In the genomic region with DNA sequence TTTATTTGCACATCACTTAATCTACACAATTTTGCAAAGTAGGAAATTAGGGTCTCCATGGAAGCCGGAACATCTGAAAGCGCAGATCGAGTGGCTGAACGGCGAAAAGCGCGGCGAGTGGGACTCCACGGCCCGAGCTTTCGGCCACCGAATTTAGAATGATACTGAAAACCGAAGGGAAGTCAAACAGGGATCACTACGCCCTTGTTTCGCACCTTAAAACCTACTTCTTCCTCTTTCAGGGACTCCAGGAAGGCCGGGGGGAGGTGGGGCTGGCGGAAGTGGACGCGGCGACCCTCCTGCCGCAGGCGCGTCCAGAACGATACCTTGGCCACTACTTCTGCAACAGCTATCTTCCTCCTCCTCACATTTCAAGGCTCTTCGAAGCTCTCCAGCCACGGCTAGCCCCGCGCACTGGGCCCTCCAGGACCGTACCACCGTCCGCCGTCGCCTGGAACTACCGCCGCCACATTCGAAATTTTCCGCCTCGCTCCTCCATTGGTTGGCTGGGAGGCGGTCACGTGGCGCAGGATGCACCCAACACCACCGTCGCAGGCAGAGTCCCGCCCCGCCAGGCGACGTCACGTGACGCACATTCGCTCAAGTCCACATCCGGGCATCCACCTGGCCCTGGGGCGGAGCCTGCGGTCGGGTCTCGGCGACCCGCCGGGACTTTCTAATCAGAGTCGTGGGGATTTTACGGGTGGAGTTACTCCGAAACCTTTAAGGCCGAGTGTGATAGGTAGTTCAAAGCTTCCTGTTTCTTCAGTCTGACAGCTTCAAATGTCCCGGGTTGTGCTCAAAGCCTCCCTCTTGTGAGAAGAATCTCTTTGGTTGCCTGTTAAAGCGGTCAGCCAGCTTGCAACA, we compare ENCODE assay signal across 1 cellular context.
TF ChIP-seq lines count a peak whose summit lies in the region.

A gene (minus strand): TSS at position 474 of the 867 bp plus-strand sequence. CDS start 2,179 bp downstream, outside the sequence.

TF ChIP-seq in H1, 55 proteins besides CTCF, POLR2A, EP300 and RAD21 (continued from another document):
- TF ChIP-seq YY1 (IDR thresholded peaks at IDR 0.05; ENCODE audit: low read depth, low read length) (0 out of 2 replicates have a peak, but pooled peaks have one; percentile 42), MAFK (IDR thresholded peaks at IDR 0.05; ENCODE audit: low read depth, low read length) (no peak), NANOG (IDR thresholded peaks at IDR 0.05; ENCODE audit: insufficient read depth, low read depth, low read length, poor library complexity, severe bottlenecking) (no peak), JUND (IDR thresholded peaks at IDR 0.05; ENCODE audit: low read length) (no peak), RBBP5 (IDR thresholded peaks at IDR 0.05; ENCODE audit: borderline replicate concordance, low read depth, low read length) (peak; percentile 95), SP2 (IDR thresholded peaks at IDR 0.05; ENCODE audit: low read length) (no peak), HDAC6 (IDR thresholded peaks at IDR 0.05; ENCODE audit: low read depth, low read length) (no peak), SP4 (IDR thresholded peaks at IDR 0.05; ENCODE audit: low read length) (peak; percentile 85; the same call in 1 of the 2 replicates), BACH1 (IDR thresholded peaks at IDR 0.05; ENCODE audit: low read length) (no peak), GTF2F1 (IDR thresholded peaks at IDR 0.05; ENCODE audit: borderline replicate concordance, low read depth, low read length) (peak; percentile 77; the same call in 1 of the 2 replicates), PHF8 (conservative IDR thresholded peaks at IDR 0.05; ENCODE audit: low read depth, low read length) (peak; percentile 89; the same call in 1 of the 2 replicates), BCL11A (IDR thresholded peaks at IDR 0.05; ENCODE audit: low read depth in 2 of 2, low read length in 2 of 2) (no peak), TBP (IDR thresholded peaks at IDR 0.05; ENCODE audit: low read depth, low read length) (peak; percentile 92), KDM4A (IDR thresholded peaks at IDR 0.05; ENCODE audit: low read depth, low read length, severe bottlenecking) (peak; percentile 90), ASH2L (IDR thresholded peaks at IDR 0.05; ENCODE audit: low read length) (peak; percentile 95), POU5F1 (IDR thresholded peaks at IDR 0.05; ENCODE audit: low read depth, low read length) (no peak), RXRA (IDR thresholded peaks at IDR 0.05; ENCODE audit: insufficient read depth, low read depth, low read length) (no peak), CREB1 (IDR thresholded peaks at IDR 0.05) (peak; percentile 93), KDM1A (IDR thresholded peaks at IDR 0.05; ENCODE audit: borderline replicate concordance, low read length) (no peak), CHD1 (IDR thresholded peaks at IDR 0.05; ENCODE audit: low read depth, low read length) (no peak), TEAD4 (IDR thresholded peaks at IDR 0.05; ENCODE audit: low read depth, low read length) (no peak), HDAC2 (IDR thresholded peaks at IDR 0.05; ENCODE audit: borderline replicate concordance in 1 of 2, low read depth in 2 of 2, low read length in 2 of 2) (no peak; a peak in 1 of 4 replicates), ZNF274 (IDR thresholded peaks at IDR 0.05; ENCODE audit: borderline replicate concordance, extremely low read depth, low read length) (no peak), JUN (IDR thresholded peaks at IDR 0.05; ENCODE audit: low read depth, low read length) (no peak), CHD2 (IDR thresholded peaks at IDR 0.05; ENCODE audit: low read length) (peak; percentile 59), POLR2AphosphoS5 (IDR thresholded peaks at IDR 0.05; ENCODE audit: low read depth, low read length) (peak; percentile 84), CEBPB (IDR thresholded peaks at IDR 0.05; ENCODE audit: low read depth, low read length) (no peak), TAF7 (optimal IDR thresholded peaks at IDR 0.05; ENCODE audit: borderline replicate concordance, low read depth, low read length) (peak; percentile 46), SIN3A (conservative IDR thresholded peaks at IDR 0.05 in 1 of 2, IDR thresholded peaks at IDR 0.05 in 1 of 2; ENCODE audit: low read depth in 1 of 2, low read length in 2 of 2) (peak; percentile 78 to 97; a peak in 2 of 4 replicates), BRCA1 (IDR thresholded peaks at IDR 0.05; ENCODE audit: low read depth, low read length) (no peak), FOSL1 (IDR thresholded peaks at IDR 0.05; ENCODE audit: insufficient read depth, low read depth, low read length) (no peak), CBX5 (IDR thresholded peaks at IDR 0.05; ENCODE audit: low read depth, low read length) (no peak), RNF2 (IDR thresholded peaks at IDR 0.05; ENCODE audit: borderline replicate concordance, low read depth, low read length, missing control alignments, poor library complexity, severe bottlenecking) (no peak), SIX5 (IDR thresholded peaks at IDR 0.05; ENCODE audit: low read depth, low read length) (no peak)
- TF ChIP-seq, protein P1, sequence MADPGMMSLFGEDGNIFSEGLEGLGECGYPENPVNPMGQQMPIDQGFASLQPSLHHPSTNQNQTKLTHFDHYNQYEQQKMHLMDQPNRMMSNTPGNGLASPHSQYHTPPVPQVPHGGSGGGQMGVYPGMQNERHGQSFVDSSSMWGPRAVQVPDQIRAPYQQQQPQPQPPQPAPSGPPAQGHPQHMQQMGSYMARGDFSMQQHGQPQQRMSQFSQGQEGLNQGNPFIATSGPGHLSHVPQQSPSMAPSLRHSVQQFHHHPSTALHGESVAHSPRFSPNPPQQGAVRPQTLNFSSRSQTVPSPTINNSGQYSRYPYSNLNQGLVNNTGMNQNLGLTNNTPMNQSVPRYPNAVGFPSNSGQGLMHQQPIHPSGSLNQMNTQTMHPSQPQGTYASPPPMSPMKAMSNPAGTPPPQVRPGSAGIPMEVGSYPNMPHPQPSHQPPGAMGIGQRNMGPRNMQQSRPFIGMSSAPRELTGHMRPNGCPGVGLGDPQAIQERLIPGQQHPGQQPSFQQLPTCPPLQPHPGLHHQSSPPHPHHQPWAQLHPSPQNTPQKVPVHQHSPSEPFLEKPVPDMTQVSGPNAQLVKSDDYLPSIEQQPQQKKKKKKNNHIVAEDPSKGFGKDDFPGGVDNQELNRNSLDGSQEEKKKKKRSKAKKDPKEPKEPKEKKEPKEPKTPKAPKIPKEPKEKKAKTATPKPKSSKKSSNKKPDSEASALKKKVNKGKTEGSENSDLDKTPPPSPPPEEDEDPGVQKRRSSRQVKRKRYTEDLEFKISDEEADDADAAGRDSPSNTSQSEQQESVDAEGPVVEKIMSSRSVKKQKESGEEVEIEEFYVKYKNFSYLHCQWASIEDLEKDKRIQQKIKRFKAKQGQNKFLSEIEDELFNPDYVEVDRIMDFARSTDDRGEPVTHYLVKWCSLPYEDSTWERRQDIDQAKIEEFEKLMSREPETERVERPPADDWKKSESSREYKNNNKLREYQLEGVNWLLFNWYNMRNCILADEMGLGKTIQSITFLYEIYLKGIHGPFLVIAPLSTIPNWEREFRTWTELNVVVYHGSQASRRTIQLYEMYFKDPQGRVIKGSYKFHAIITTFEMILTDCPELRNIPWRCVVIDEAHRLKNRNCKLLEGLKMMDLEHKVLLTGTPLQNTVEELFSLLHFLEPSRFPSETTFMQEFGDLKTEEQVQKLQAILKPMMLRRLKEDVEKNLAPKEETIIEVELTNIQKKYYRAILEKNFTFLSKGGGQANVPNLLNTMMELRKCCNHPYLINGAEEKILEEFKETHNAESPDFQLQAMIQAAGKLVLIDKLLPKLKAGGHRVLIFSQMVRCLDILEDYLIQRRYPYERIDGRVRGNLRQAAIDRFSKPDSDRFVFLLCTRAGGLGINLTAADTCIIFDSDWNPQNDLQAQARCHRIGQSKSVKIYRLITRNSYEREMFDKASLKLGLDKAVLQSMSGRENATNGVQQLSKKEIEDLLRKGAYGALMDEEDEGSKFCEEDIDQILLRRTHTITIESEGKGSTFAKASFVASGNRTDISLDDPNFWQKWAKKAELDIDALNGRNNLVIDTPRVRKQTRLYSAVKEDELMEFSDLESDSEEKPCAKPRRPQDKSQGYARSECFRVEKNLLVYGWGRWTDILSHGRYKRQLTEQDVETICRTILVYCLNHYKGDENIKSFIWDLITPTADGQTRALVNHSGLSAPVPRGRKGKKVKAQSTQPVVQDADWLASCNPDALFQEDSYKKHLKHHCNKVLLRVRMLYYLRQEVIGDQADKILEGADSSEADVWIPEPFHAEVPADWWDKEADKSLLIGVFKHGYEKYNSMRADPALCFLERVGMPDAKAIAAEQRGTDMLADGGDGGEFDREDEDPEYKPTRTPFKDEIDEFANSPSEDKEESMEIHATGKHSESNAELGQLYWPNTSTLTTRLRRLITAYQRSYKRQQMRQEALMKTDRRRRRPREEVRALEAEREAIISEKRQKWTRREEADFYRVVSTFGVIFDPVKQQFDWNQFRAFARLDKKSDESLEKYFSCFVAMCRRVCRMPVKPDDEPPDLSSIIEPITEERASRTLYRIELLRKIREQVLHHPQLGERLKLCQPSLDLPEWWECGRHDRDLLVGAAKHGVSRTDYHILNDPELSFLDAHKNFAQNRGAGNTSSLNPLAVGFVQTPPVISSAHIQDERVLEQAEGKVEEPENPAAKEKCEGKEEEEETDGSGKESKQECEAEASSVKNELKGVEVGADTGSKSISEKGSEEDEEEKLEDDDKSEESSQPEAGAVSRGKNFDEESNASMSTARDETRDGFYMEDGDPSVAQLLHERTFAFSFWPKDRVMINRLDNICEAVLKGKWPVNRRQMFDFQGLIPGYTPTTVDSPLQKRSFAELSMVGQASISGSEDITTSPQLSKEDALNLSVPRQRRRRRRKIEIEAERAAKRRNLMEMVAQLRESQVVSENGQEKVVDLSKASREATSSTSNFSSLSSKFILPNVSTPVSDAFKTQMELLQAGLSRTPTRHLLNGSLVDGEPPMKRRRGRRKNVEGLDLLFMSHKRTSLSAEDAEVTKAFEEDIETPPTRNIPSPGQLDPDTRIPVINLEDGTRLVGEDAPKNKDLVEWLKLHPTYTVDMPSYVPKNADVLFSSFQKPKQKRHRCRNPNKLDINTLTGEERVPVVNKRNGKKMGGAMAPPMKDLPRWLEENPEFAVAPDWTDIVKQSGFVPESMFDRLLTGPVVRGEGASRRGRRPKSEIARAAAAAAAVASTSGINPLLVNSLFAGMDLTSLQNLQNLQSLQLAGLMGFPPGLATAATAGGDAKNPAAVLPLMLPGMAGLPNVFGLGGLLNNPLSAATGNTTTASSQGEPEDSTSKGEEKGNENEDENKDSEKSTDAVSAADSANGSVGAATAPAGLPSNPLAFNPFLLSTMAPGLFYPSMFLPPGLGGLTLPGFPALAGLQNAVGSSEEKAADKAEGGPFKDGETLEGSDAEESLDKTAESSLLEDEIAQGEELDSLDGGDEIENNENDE (IDR thresholded peaks at IDR 0.05; ENCODE audit: insufficient replicate concordance, low read length), result no peak
- TF ChIP-seq, protein P2, sequence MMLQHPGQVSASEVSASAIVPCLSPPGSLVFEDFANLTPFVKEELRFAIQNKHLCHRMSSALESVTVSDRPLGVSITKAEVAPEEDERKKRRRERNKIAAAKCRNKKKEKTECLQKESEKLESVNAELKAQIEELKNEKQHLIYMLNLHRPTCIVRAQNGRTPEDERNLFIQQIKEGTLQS (IDR thresholded peaks at IDR 0.05; ENCODE audit: insufficient read depth, low read depth, low read length), result peak; percentile 99
- TF ChIP-seq, protein P3, sequence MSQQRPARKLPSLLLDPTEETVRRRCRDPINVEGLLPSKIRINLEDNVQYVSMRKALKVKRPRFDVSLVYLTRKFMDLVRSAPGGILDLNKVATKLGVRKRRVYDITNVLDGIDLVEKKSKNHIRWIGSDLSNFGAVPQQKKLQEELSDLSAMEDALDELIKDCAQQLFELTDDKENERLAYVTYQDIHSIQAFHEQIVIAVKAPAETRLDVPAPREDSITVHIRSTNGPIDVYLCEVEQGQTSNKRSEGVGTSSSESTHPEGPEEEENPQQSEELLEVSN (IDR thresholded peaks at IDR 0.05), result peak; percentile 67
- TF ChIP-seq, protein P4, sequence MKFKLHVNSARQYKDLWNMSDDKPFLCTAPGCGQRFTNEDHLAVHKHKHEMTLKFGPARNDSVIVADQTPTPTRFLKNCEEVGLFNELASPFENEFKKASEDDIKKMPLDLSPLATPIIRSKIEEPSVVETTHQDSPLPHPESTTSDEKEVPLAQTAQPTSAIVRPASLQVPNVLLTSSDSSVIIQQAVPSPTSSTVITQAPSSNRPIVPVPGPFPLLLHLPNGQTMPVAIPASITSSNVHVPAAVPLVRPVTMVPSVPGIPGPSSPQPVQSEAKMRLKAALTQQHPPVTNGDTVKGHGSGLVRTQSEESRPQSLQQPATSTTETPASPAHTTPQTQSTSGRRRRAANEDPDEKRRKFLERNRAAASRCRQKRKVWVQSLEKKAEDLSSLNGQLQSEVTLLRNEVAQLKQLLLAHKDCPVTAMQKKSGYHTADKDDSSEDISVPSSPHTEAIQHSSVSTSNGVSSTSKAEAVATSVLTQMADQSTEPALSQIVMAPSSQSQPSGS (IDR thresholded peaks at IDR 0.05; ENCODE audit: low read length), result no peak
